ENCODE assay signal across 19 cellular contexts in genomic region chr5:134606726-134607125, GRCh38. TPM values are rescaled to one million over a fixed set of nuclear protein-coding genes. Genes with fewer than 3 reads are reported as not detected.
DNase-seq lines count a peak whose midpoint lies in the region; ATAC-seq, FAIRE-seq and TF ChIP-seq lines count a peak whose summit lies in the region.
"Had no signal": no experiment of that assay in that cellular context is flagged by ENCODE, and none has a peak within 500 bp of the region (broad histone marks: within the 10 kb centered on the region; RNA-seq: fewer than 3 reads in every experiment).

No MANE protein-coding gene starts in this region.

- H3K36me3 Mint-ChIP-seq in activated T-cell treated with anti-CD3 and anti-CD28 coated beads, Interleukin-2, amount 50 U/mL, for 72 hours (ENCODE audit: insufficient read depth in 2 of 2) = peaks cover 22 to 55% of the 10 kb centered on the region in 2 donors
- H3K36me3 Mint-ChIP-seq in activated T-cell treated with anti-CD3 and anti-CD28 coated beads, Interleukin-2, amount 50 U/mL, for 4 hours (ENCODE audit: insufficient read depth) = peaks cover 20% of the 10 kb centered on the region
- peaks cover 95% of the 10 kb centered on the region for H3K36me3 Mint-ChIP-seq in activated T-helper 17 cell treated with anti-CD3 and anti-CD28 coated beads, Interleukin-2, amount 50 U/mL, for 72 hours (ENCODE audit: low read depth)

- no peaks in the 10 kb centered on the region for H3K27me3 Mint-ChIP-seq in activated T-cell treated with anti-CD3 and anti-CD28 coated beads, Interleukin-2, amount 50 U/mL, for 72 hours (ENCODE audit: low read depth)
- H3K27me3 Mint-ChIP-seq in activated T-cell treated with anti-CD3 and anti-CD28 coated beads, Interleukin-2, amount 50 U/mL, for 4 hours (ENCODE audit: low read depth) = no peaks in the 10 kb centered on the region
- no peaks in the 10 kb centered on the region for H3K27me3 Mint-ChIP-seq in activated T-helper 17 cell treated with anti-CD3 and anti-CD28 coated beads, Interleukin-2, amount 50 U/mL, for 72 hours
- H3K27me3 Mint-ChIP-seq: B cell; CD4-positive, alpha-beta memory T cell had no signal

- H3K4me3 Mint-ChIP-seq in activated T-cell treated with anti-CD3 and anti-CD28 coated beads, Interleukin-2, amount 50 U/mL, for 72 hours = no peak overlapping the region
- H3K4me3 Mint-ChIP-seq in activated T-cell treated with anti-CD3 and anti-CD28 coated beads, Interleukin-2, amount 50 U/mL, for 4 hours = no peak overlapping the region
- no peak overlapping the region for H3K4me3 Mint-ChIP-seq in activated T-helper 17 cell treated with anti-CD3 and anti-CD28 coated beads, Interleukin-2, amount 50 U/mL, for 72 hours
- H3K4me3 Mint-ChIP-seq: B cell; CD4-positive, alpha-beta memory T cell had no signal

- H3K9me3 Mint-ChIP-seq in activated T-cell treated with anti-CD3 and anti-CD28 coated beads, Interleukin-2, amount 50 U/mL, for 72 hours = no peaks in the 10 kb centered on the region
- no peaks in the 10 kb centered on the region for H3K9me3 Mint-ChIP-seq in activated T-cell treated with anti-CD3 and anti-CD28 coated beads, Interleukin-2, amount 50 U/mL, for 4 hours
- H3K9me3 Mint-ChIP-seq in activated T-helper 17 cell treated with anti-CD3 and anti-CD28 coated beads, Interleukin-2, amount 50 U/mL, for 72 hours = no peaks in the 10 kb centered on the region
- H3K9me3 Mint-ChIP-seq: CD4-positive, alpha-beta memory T cell had no signal

- FAIRE-seq in islet of Langerhans (lab: Jason Lieb, UNC) = peak; percentile 53
- FAIRE-seq in GM12891 (lab: Jason Lieb, UNC) = no peak
- FAIRE-seq: D721Med, G401.6, GM12892, H1 had no signal

- no peak for DNase-seq in activated T-cell treated with anti-CD3 and anti-CD28 coated beads, Interleukin-2, amount 50 U/mL, for 72 hours
- no peak for DNase-seq in activated T-cell treated with anti-CD3 and anti-CD28 coated beads, Interleukin-2, amount 50 U/mL, for 4 hours
- DNase-seq in central memory CD4-positive, alpha-beta T cell = no peak
- no peak for DNase-seq in GM12891 (ENCODE audit: insufficient read length, low spot score)
- DNase-seq in UCSD-AML1 (lab: John Stamatoyannopoulos, UW; ENCODE audit: unreplicated experiment) = no peak
- DNase-seq: 8988T; ACHN; C1 segment of cervical spinal cord; CD4-positive, alpha-beta memory T cell; DMS153; DMS79 treated with DMSO at 0.1 percent for 48 hours; EL had no signal

- TF ChIP-seq POLR2A in GM12891 (IDR thresholded peaks at IDR 0.05; ENCODE audit: low read depth, low read length) = no peak

- H3K27ac Mint-ChIP-seq in activated T-cell treated with anti-CD3 and anti-CD28 coated beads, Interleukin-2, amount 50 U/mL, for 72 hours = peak overlapping the region; percentile 85
- peak overlapping the region; percentile 52 for H3K27ac Mint-ChIP-seq in activated T-helper 17 cell treated with anti-CD3 and anti-CD28 coated beads, Interleukin-2, amount 50 U/mL, for 72 hours
- H3K27ac Mint-ChIP-seq: B cell had no signal

- ATAC-seq in activated T-cell treated with anti-CD3 and anti-CD28 coated beads, Interleukin-2, amount 50 U/mL, for 72 hours (replicated peaks in 1 of 2) = no peak
- no peak for ATAC-seq in activated T-cell treated with anti-CD3 and anti-CD28 coated beads, Interleukin-2, amount 50 U/mL, for 4 hours
- ATAC-seq in activated T-helper 17 cell treated with anti-CD3 and anti-CD28 coated beads, Interleukin-2, amount 50 U/mL, for 72 hours (replicated peaks) = no peak

- peaks cover 79% of the 10 kb centered on the region for H3K4me1 Mint-ChIP-seq in activated T-cell treated with anti-CD3 and anti-CD28 coated beads, Interleukin-2, amount 50 U/mL, for 72 hours (ENCODE audit: low read depth)
- H3K4me1 Mint-ChIP-seq in activated T-cell treated with anti-CD3 and anti-CD28 coated beads, Interleukin-2, amount 50 U/mL, for 4 hours (ENCODE audit: low read depth) = peaks cover 43% of the 10 kb centered on the region
- H3K4me1 Mint-ChIP-seq in activated T-helper 17 cell treated with anti-CD3 and anti-CD28 coated beads, Interleukin-2, amount 50 U/mL, for 72 hours = peaks cover 36% of the 10 kb centered on the region
- H3K4me1 Mint-ChIP-seq: B cell had no signal

TF ChIP-seq in GM12891, 5 proteins besides CTCF, POLR2A, EP300 and RAD21:
- TF ChIP-seq POLR2AphosphoS5 (IDR thresholded peaks at IDR 0.05; ENCODE audit: low read depth, low read length) = no peak
- TF ChIP-seq POU2F2 (IDR thresholded peaks at IDR 0.05; ENCODE audit: low read depth, low read length) = no peak
- TF ChIP-seq TAF1 (IDR thresholded peaks at IDR 0.05; ENCODE audit: low read depth, low read length) = no peak
- no peak for TF ChIP-seq SPI1 (IDR thresholded peaks at IDR 0.05; ENCODE audit: low read depth, low read length)
- no peak for TF ChIP-seq PAX5 (IDR thresholded peaks at IDR 0.05; ENCODE audit: insufficient read depth, low read length, severe bottlenecking)

RNA-seq across cellular contexts. Expression of gene SAR1B, which starts 25.9 kb away (rescaled TPM):
- 10 to 100 TPM; 68.7 to 85.0 TPM for total RNA-seq in activated T-cell treated with anti-CD3 and anti-CD28 coated beads, Interleukin-2, amount 50 U/mL, for 72 hours
- total RNA-seq in activated T-cell treated with anti-CD3 and anti-CD28 coated beads, Interleukin-2, amount 50 U/mL, for 4 hours = 10 to 100 TPM; 57.4 to 63.7 (median 58.3) TPM
- total RNA-seq in activated T-helper 17 cell treated with anti-CD3 and anti-CD28 coated beads, Interleukin-2, amount 50 U/mL, for 72 hours = 10 to 100 TPM; 41.6 to 73.0 TPM
- polyA plus RNA-seq in GM12891 (2012; ENCODE audit: low read depth, missing spikeins) = 22.7 TPM

RNA-seq across cellular contexts. Expression of gene SEC24A, which starts 41.9 kb away (rescaled TPM):
- 10 to 100 TPM; 32.0 to 49.5 TPM for total RNA-seq in activated T-cell treated with anti-CD3 and anti-CD28 coated beads, Interleukin-2, amount 50 U/mL, for 72 hours
- 10 to 100 TPM; 27.2 to 30.0 (median 28.3) TPM for total RNA-seq in activated T-cell treated with anti-CD3 and anti-CD28 coated beads, Interleukin-2, amount 50 U/mL, for 4 hours
- total RNA-seq in activated T-helper 17 cell treated with anti-CD3 and anti-CD28 coated beads, Interleukin-2, amount 50 U/mL, for 72 hours = 10 to 100 TPM; 43.6 to 55.4 TPM
- polyA plus RNA-seq in GM12891 (2012; ENCODE audit: low read depth, missing spikeins) = 11.5 TPM
